ENCODE assay signal across 8 cellular contexts in the genomic region with DNA sequence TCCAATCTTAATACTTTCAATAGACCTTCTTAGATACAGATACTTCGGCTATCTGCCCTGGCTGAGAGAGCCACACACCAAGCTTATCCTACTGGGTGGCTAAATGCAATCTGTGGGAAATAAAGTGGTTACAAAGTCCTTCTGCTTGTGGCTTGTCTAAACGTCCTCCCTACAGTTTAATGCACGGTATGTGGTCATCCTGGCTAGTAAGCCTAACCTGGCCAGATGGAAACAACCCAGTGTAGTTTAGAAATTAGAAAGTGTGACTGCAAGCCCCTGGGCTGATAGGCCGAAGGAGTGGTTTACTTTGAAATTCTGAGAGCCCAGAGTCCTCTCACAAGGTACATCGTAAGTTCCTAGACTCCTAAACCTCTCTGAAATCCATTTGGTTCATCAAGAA. TPM values are rescaled to one million over a fixed set of nuclear protein-coding genes. Genes with fewer than 3 reads are reported as not detected.
"Had no signal": no experiment of that assay in that cellular context is flagged by ENCODE, and none has a peak within 500 bp of the region (broad histone marks: within the 10 kb centered on the region; RNA-seq: fewer than 3 reads in every experiment).

No MANE protein-coding gene starts in this region.

- H2AFZ ChIP-seq: GM23248 had no signal

- ATAC-seq: K562 had no signal

- H3K27ac ChIP-seq: GM23248 had no signal

- H3K4me3 ChIP-seq: GM23248, K562 had no signal

- DNase-seq: GM23248, H7, HCEC 1CT, IMR-90, KG1 had no signal

- H3K9ac ChIP-seq: GM23248 had no signal

RNA-seq across cellular contexts. Expression of a gene that starts 47.9 kb away (rescaled TPM):
- total RNA-seq: GM23248, H4, H7, HT-29, IMR-90, K562 had no signal
- polyA plus RNA-seq: GM23248, IMR-90, K562 had no signal
